13 cellular contexts compared by ENCODE assay signal in the genomic region with DNA sequence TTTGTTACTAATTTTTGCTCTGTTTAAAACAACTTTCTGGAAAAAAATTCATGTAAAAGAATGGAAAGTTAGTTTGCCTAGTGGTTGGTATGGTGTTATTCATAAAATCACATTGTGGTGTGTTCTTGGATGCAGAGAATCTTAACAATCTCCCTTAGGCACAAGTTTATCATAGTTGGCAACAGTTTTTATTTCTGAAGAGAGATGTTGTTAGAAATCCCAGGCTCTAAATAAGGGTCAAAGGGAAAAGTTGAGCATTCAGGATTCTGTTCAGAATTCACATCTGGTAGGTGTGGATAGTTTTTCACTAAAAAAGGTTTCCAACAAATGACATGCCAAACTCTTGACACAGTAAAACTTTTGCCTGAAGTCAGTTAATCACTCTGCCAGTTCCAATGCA. TPM values are rescaled to one million over a fixed set of nuclear protein-coding genes. Genes with fewer than 3 reads are reported as not detected.
A peak's percentile ranks its signal among the peaks of the same experiment; 100 is the strongest.
DNase-seq lines count a peak whose midpoint lies in the region; ATAC-seq and TF ChIP-seq lines count a peak whose summit lies in the region.
"Had no signal": no experiment of that assay in that cellular context is flagged by ENCODE, and none has a peak within 500 bp of the region (broad histone marks: within the 10 kb centered on the region; RNA-seq: fewer than 3 reads in every experiment).

No MANE protein-coding gene starts in this region.

- peaks cover 67% of the 10 kb centered on the region for H3K79me2 ChIP-seq in DOHH2 (ENCODE audit: control insufficient read depth, low read length)
- peaks cover 72% of the 10 kb centered on the region for H3K79me2 ChIP-seq in Loucy (ENCODE audit: insufficient read depth, low read length)

- H3F3A ChIP-seq in DOHH2 (ENCODE audit: control insufficient read depth, insufficient read depth), result peaks cover 33% of the 10 kb centered on the region
- H3F3A ChIP-seq in Loucy (ENCODE audit: low read depth), result no peaks in the 10 kb centered on the region

- H4K20me1 ChIP-seq in DOHH2 (ENCODE audit: control insufficient read depth, insufficient read depth, low read depth, low read length), result peaks cover 38% of the 10 kb centered on the region
- peaks cover 46% of the 10 kb centered on the region for H4K20me1 ChIP-seq in Loucy (ENCODE audit: insufficient read depth, low read length, poor library complexity, severe bottlenecking)

- TF ChIP-seq CTCF in AG10803 (conservative IDR thresholded peaks at IDR 0.05; ENCODE audit: low read length), result no peak
- no peak for TF ChIP-seq CTCF in DOHH2 (IDR thresholded peaks at IDR 0.05; ENCODE audit: low read depth, low read length, poor library complexity, severe bottlenecking)
- TF ChIP-seq CTCF in Loucy (conservative IDR thresholded peaks at IDR 0.05; ENCODE audit: low read length), result no peak
- TF ChIP-seq CTCF in osteocyte (IDR thresholded peaks at IDR 0.05), result no peak

- no peak overlapping the region for H2AFZ ChIP-seq in Loucy (ENCODE audit: low read length)

- H3K27me3 ChIP-seq in DOHH2 (ENCODE audit: control insufficient read depth, low read length) (no peaks in the 10 kb centered on the region), Loucy (ENCODE audit: insufficient read depth, low read length, poor library complexity, severe bottlenecking) (no peaks in the 10 kb centered on the region)
- H3K27me3 ChIP-seq: BE2C had no signal

- H3K4me1 Mint-ChIP-seq in osteocyte (ENCODE audit: unreplicated experiment), result peaks cover 16% of the 10 kb centered on the region
- H3K4me1 Mint-ChIP-seq in stimulated activated naive B cell treated with anti-CD40 and anti-IgM and Interleukin-4, amounts not matched to agents 10 μg/mL and 1 μg/mL and 100 μg/mL, for 72 hours, result peaks cover 4 to 16% of the 10 kb centered on the region in 2 donors

- H3K4me3 Mint-ChIP-seq in osteocyte (ENCODE audit: unreplicated experiment), result no peak overlapping the region
- no peak overlapping the region for H3K4me3 Mint-ChIP-seq in stimulated activated naive B cell treated with anti-CD40 and anti-IgM and Interleukin-4, amounts not matched to agents 10 μg/mL and 1 μg/mL and 100 μg/mL, for 72 hours
- H3K4me3 Mint-ChIP-seq: CD8-positive, alpha-beta T cell had no signal

- H3K9ac ChIP-seq in Loucy (ENCODE audit: low read depth, low read length, poor library complexity, severe bottlenecking), result no peak overlapping the region

- H3K36me3 ChIP-seq in DOHH2 (ENCODE audit: control insufficient read depth, low read length) (peaks cover 95% of the 10 kb centered on the region), Loucy (ENCODE audit: insufficient read depth, low read length) (peaks cover 57% of the 10 kb centered on the region)

- peak overlapping the region; percentile 31 for H3K27ac Mint-ChIP-seq in osteocyte (ENCODE audit: unreplicated experiment)
- no peak overlapping the region for H3K27ac Mint-ChIP-seq in stimulated activated naive B cell treated with anti-CD40 and anti-IgM and Interleukin-4, amounts not matched to agents 10 μg/mL and 1 μg/mL and 100 μg/mL, for 72 hours

- H3K36me3 Mint-ChIP-seq in osteocyte (ENCODE audit: unreplicated experiment), result peaks cover 32% of the 10 kb centered on the region
- H3K36me3 Mint-ChIP-seq in stimulated activated naive B cell treated with anti-CD40 and anti-IgM and Interleukin-4, amounts not matched to agents 10 μg/mL and 1 μg/mL and 100 μg/mL, for 72 hours, result peaks cover 16 to 31% of the 10 kb centered on the region in 2 donors

- no peaks in the 10 kb centered on the region for H3K27me3 Mint-ChIP-seq in osteocyte (ENCODE audit: unreplicated experiment)
- H3K27me3 Mint-ChIP-seq in stimulated activated naive B cell treated with anti-CD40 and anti-IgM and Interleukin-4, amounts not matched to agents 10 μg/mL and 1 μg/mL and 100 μg/mL, for 72 hours, result no peaks in the 10 kb centered on the region

- H3K4me3 ChIP-seq in AG10803 (ENCODE audit: low read length) (no peak overlapping the region), DOHH2 (ENCODE audit: low read length) (no peak overlapping the region), Loucy (ENCODE audit: low read length, poor library complexity, severe bottlenecking) (no peak overlapping the region)
- H3K4me3 ChIP-seq: HAP-1 had no signal

- H3K4me2 ChIP-seq in DOHH2 (ENCODE audit: low read length) (0 out of 2 replicates have a peak overlapping the region, but pooled peaks have one; percentile 2), Loucy (ENCODE audit: low read depth, low read length, poor library complexity, severe bottlenecking) (peak overlapping the region; percentile 45)

- H3K27ac ChIP-seq in DOHH2 (ENCODE audit: low read depth, low read length), result no peak overlapping the region
- H3K27ac ChIP-seq: C4-2B had no signal

- DNase-seq in AG10803 (ENCODE audit: low read depth) (peak; percentile 6), osteocyte (ENCODE audit: extremely low spot score, unreplicated experiment) (no peak), UCSD-AML1 (lab: John Stamatoyannopoulos, UW; ENCODE audit: unreplicated experiment) (no peak)
- no peak for DNase-seq in activated CD4-positive, CD25-positive, alpha-beta regulatory T cell treated with anti-CD3 and anti-CD28 coated beads, Interleukin-2, amount 50 U/mL, for 72 hours
- DNase-seq in stimulated activated naive B cell treated with anti-CD40 and anti-IgM and Interleukin-4, amounts not matched to agents 10 μg/mL and 1 μg/mL and 100 μg/mL, for 72 hours, result no peak
- DNase-seq: COR-L47, GOT3 had no signal

- no peaks in the 10 kb centered on the region for H3K9me2 ChIP-seq in DOHH2 (replicated peaks; ENCODE audit: control insufficient read depth, low read length)
- no peaks in the 10 kb centered on the region for H3K9me2 ChIP-seq in Loucy (replicated peaks; ENCODE audit: low read depth, low read length)

- H3K9me3 ChIP-seq in DOHH2 (ENCODE audit: control insufficient read depth, insufficient read depth, low read length) (no peaks in the 10 kb centered on the region), Loucy (ENCODE audit: insufficient read depth, low read depth, low read length) (no peaks in the 10 kb centered on the region)
- H3K9me3 ChIP-seq: BE2C, HAP-1 had no signal

- no peaks in the 10 kb centered on the region for H3K9me3 Mint-ChIP-seq in osteocyte (ENCODE audit: unreplicated experiment)
- H3K9me3 Mint-ChIP-seq in stimulated activated naive B cell treated with anti-CD40 and anti-IgM and Interleukin-4, amounts not matched to agents 10 μg/mL and 1 μg/mL and 100 μg/mL, for 72 hours, result no peaks in the 10 kb centered on the region
- H3K9me3 Mint-ChIP-seq: CD8-positive, alpha-beta T cell had no signal

- ATAC-seq in stimulated activated naive B cell treated with anti-CD40 and anti-IgM and Interleukin-4, amounts not matched to agents 10 μg/mL and 1 μg/mL and 100 μg/mL, for 72 hours (replicated peaks), result no peak

- peaks cover 39% of the 10 kb centered on the region for H3K4me1 ChIP-seq in DOHH2 (ENCODE audit: control insufficient read depth, low read length)
- H3K4me1 ChIP-seq in Loucy (ENCODE audit: insufficient read depth, low read length, poor library complexity, severe bottlenecking), result peaks cover 44% of the 10 kb centered on the region
- H3K4me1 ChIP-seq: BE2C had no signal

RNA-seq across cellular contexts. Expression of a gene that starts 6.4 kb away (rescaled TPM):
- total RNA-seq in osteocyte, result 76.7 and 81.0 TPM in 2 replicates
